1 cellular context compared by ENCODE assay signal in the genomic region with DNA sequence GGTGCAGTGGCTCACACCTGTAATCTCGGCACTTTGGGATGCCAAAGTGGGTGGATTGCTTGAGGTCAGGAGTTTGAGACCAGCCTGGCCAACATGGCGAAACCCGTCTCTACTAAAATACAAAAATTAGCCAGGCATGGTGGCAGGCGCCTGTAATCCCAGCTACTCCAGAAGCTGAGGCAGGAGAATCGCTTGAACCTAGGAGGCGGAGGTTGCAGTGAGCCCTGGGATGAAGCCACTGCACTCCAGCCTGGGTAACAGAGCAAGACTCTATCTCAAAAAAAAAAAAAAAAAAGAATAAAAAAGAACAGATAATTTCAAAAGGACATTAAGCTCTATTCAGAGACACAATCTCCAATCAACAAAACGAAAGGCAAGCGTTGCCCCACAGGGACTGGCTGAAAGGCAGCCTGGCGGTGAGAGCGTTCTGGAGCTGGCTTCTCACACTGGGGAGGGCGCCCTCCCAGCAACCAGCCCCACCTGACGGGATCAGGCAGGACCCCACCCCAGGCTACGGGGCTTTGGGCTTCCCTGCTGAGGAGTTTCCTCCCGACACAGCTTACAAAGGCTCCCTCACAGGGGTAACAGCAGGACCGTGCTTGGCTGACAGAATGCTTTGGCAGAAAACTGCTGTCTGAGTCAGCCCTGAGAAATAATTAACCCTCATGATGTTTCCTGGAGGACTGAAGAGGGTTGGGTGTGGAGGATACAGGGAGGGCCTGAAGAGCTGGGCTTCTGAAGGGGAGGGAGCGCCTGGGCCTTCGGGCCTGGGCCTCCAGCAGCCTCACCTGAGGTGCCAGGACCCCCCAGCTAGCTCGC.
A peak's percentile ranks its signal among the peaks of the same experiment; 100 is the strongest.
TF ChIP-seq lines count a peak whose summit lies in the region.

No MANE protein-coding gene starts in this region.

TF ChIP-seq in HepG2, 621 proteins besides CTCF, POLR2A, EP300 and RAD21 (continued from another document and continues in another):
- TF ChIP-seq TFAP4 (IDR thresholded peaks at IDR 0.05; ENCODE audit: borderline replicate concordance, low read depth) = peak; percentile 12; the same call in 1 of the 2 replicates
- 0 out of 2 replicates have a peak, but pooled peaks have one; percentile 12 for TF ChIP-seq THAP11 (CRISPR knock-in tag; IDR thresholded peaks at IDR 0.05)
- TF ChIP-seq CENPBD1 (CRISPR knock-in tag; IDR thresholded peaks at IDR 0.05; ENCODE audit: borderline replicate concordance, low read depth) = no peak
- no peak for TF ChIP-seq ATM (IDR thresholded peaks at IDR 0.05; ENCODE audit: borderline replicate concordance)
- TF ChIP-seq, protein P1, sequence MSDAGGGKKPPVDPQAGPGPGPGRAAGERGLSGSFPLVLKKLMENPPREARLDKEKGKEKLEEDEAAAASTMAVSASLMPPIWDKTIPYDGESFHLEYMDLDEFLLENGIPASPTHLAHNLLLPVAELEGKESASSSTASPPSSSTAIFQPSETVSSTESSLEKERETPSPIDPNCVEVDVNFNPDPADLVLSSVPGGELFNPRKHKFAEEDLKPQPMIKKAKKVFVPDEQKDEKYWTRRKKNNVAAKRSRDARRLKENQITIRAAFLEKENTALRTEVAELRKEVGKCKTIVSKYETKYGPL (CRISPR knock-in tag; IDR thresholded peaks at IDR 0.05) = no peak
- TF ChIP-seq ZNF761 (CRISPR knock-in tag; conservative IDR thresholded peaks at IDR 0.05) = 0 out of 2 replicates have a peak, but pooled peaks have one; percentile 63
- TF ChIP-seq ZSCAN12 (CRISPR knock-in tag; IDR thresholded peaks at IDR 0.05) = no peak
- TF ChIP-seq ZNF572 (CRISPR knock-in tag; IDR thresholded peaks at IDR 0.05) = no peak
- TF ChIP-seq, protein P2, sequence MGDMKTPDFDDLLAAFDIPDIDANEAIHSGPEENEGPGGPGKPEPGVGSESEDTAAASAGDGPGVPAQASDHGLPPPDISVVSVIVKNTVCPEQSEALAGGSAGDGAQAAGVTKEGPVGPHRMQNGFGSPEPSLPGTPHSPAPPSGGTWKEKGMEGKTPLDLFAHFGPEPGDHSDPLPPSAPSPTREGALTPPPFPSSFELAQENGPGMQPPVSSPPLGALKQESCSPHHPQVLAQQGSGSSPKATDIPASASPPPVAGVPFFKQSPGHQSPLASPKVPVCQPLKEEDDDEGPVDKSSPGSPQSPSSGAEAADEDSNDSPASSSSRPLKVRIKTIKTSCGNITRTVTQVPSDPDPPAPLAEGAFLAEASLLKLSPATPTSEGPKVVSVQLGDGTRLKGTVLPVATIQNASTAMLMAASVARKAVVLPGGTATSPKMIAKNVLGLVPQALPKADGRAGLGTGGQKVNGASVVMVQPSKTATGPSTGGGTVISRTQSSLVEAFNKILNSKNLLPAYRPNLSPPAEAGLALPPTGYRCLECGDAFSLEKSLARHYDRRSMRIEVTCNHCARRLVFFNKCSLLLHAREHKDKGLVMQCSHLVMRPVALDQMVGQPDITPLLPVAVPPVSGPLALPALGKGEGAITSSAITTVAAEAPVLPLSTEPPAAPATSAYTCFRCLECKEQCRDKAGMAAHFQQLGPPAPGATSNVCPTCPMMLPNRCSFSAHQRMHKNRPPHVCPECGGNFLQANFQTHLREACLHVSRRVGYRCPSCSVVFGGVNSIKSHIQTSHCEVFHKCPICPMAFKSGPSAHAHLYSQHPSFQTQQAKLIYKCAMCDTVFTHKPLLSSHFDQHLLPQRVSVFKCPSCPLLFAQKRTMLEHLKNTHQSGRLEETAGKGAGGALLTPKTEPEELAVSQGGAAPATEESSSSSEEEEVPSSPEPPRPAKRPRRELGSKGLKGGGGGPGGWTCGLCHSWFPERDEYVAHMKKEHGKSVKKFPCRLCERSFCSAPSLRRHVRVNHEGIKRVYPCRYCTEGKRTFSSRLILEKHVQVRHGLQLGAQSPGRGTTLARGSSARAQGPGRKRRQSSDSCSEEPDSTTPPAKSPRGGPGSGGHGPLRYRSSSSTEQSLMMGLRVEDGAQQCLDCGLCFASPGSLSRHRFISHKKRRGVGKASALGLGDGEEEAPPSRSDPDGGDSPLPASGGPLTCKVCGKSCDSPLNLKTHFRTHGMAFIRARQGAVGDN (CRISPR knock-in tag; IDR thresholded peaks at IDR 0.05) = peak; percentile 57
- no peak for TF ChIP-seq KAT8 (CRISPR knock-in tag; IDR thresholded peaks at IDR 0.05)
- TF ChIP-seq SAP130 (CRISPR knock-in tag; IDR thresholded peaks at IDR 0.05; ENCODE audit: low read depth) = peak; percentile 72
- no peak for TF ChIP-seq ZNF777 (CRISPR knock-in tag; IDR thresholded peaks at IDR 0.05)
- 0 out of 4 replicates have a peak, but pooled peaks of 1 of the 2 experiments have one; percentile 5 for TF ChIP-seq MAFK (conservative IDR thresholded peaks at IDR 0.05 in 1 of 2, IDR thresholded peaks at IDR 0.05 in 1 of 2; ENCODE audit: low read length in 2 of 2)
- TF ChIP-seq POLR2G (IDR thresholded peaks at IDR 0.05; ENCODE audit: low read depth, low read length) = peak; percentile 66
- TF ChIP-seq AGO2 (optimal IDR thresholded peaks at IDR 0.05; ENCODE audit: low read depth, low read length) = no peak
- no peak for TF ChIP-seq ZFP36L2 (CRISPR knock-in tag; IDR thresholded peaks at IDR 0.05)
- 0 out of 2 replicates have a peak, but pooled peaks have one; percentile 29 for TF ChIP-seq ZNF891 (CRISPR knock-in tag; IDR thresholded peaks at IDR 0.05)
- TF ChIP-seq KMT2A (CRISPR knock-in tag; IDR thresholded peaks at IDR 0.05) = 0 out of 2 replicates have a peak, but pooled peaks have one; percentile 25
- no peak for TF ChIP-seq ZNF256 (CRISPR knock-in tag; conservative IDR thresholded peaks at IDR 0.05)
- no peak for TF ChIP-seq SIN3A (IDR thresholded peaks at IDR 0.05; ENCODE audit: borderline replicate concordance, low read depth, low read length)
- TF ChIP-seq ZFY (CRISPR knock-in tag; IDR thresholded peaks at IDR 0.05) = peak; percentile 39; the same call in 1 of the 2 replicates
- TF ChIP-seq, protein P3, sequence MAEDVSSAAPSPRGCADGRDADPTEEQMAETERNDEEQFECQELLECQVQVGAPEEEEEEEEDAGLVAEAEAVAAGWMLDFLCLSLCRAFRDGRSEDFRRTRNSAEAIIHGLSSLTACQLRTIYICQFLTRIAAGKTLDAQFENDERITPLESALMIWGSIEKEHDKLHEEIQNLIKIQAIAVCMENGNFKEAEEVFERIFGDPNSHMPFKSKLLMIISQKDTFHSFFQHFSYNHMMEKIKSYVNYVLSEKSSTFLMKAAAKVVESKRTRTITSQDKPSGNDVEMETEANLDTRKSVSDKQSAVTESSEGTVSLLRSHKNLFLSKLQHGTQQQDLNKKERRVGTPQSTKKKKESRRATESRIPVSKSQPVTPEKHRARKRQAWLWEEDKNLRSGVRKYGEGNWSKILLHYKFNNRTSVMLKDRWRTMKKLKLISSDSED (CRISPR knock-in tag; IDR thresholded peaks at IDR 0.05) = no peak
- TF ChIP-seq POLR2AphosphoS5 (IDR thresholded peaks at IDR 0.05; ENCODE audit: low read depth, low read length) = peak; percentile 33; the same call in 1 of the 2 replicates
- no peak for TF ChIP-seq YEATS4 (CRISPR knock-in tag; IDR thresholded peaks at IDR 0.05; ENCODE audit: borderline replicate concordance)
- TF ChIP-seq FOXA1 (IDR thresholded peaks at IDR 0.05) = no peak
- TF ChIP-seq FOXA1 (CRISPR knock-in tag; IDR thresholded peaks at IDR 0.05) = no peak
- TF ChIP-seq ZNF33A (CRISPR knock-in tag; IDR thresholded peaks at IDR 0.05; ENCODE audit: borderline replicate concordance) = no peak
- TF ChIP-seq CREM (IDR thresholded peaks at IDR 0.05) = no peak
- no peak for TF ChIP-seq CREM (CRISPR knock-in tag; IDR thresholded peaks at IDR 0.05)
- peak; percentile 96 for TF ChIP-seq HNF1B (CRISPR knock-in tag; IDR thresholded peaks at IDR 0.05)
- peak; percentile 78 for TF ChIP-seq XRCC5 (optimal IDR thresholded peaks at IDR 0.05; ENCODE audit: low read length)
- no peak for TF ChIP-seq HHEX (CRISPR knock-in tag; IDR thresholded peaks at IDR 0.05)
- no peak for TF ChIP-seq ZNF562 (CRISPR knock-in tag; IDR thresholded peaks at IDR 0.05; ENCODE audit: borderline replicate concordance)
- TF ChIP-seq FUBP1 (CRISPR knock-in tag; IDR thresholded peaks at IDR 0.05; ENCODE audit: borderline replicate concordance) = no peak
- TF ChIP-seq, protein P4, sequence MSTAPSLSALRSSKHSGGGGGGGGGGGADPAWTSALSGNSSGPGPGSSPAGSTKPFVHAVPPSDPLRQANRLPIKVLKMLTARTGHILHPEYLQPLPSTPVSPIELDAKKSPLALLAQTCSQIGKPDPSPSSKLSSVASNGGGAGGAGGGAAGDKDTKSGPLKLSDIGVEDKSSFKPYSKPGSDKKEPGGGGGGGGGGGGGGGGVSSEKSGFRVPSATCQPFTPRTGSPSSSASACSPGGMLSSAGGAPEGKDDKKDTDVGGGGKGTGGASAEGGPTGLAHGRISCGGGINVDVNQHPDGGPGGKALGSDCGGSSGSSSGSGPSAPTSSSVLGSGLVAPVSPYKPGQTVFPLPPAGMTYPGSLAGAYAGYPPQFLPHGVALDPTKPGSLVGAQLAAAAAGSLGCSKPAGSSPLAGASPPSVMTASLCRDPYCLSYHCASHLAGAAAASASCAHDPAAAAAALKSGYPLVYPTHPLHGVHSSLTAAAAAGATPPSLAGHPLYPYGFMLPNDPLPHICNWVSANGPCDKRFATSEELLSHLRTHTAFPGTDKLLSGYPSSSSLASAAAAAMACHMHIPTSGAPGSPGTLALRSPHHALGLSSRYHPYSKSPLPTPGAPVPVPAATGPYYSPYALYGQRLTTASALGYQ (CRISPR knock-in tag; IDR thresholded peaks at IDR 0.05) = no peak
- no peak for TF ChIP-seq RXRA (CRISPR knock-in tag; IDR thresholded peaks at IDR 0.05)
- no peak for TF ChIP-seq ZNF282 (IDR thresholded peaks at IDR 0.05; ENCODE audit: partially characterized antibody)
- no peak for TF ChIP-seq RELA (CRISPR knock-in tag; IDR thresholded peaks at IDR 0.05)
- TF ChIP-seq HOXA5 (CRISPR knock-in tag; IDR thresholded peaks at IDR 0.05) = no peak
- no peak for TF ChIP-seq DBP (CRISPR knock-in tag; IDR thresholded peaks at IDR 0.05; ENCODE audit: not compliant biosample characterization)
- peak; percentile 63 for TF ChIP-seq ZFX (CRISPR knock-in tag; IDR thresholded peaks at IDR 0.05; ENCODE audit: low read depth)
- no peak for TF ChIP-seq ZBTB38 (CRISPR knock-in tag; IDR thresholded peaks at IDR 0.05)
- TF ChIP-seq HNRNPUL1 (IDR thresholded peaks at IDR 0.05; ENCODE audit: low read depth, low read length) = no peak
- TF ChIP-seq SOX13 (IDR thresholded peaks at IDR 0.05) = no peak
- peak in 1 of 2 experiments; percentile 6; a peak in 1 of 4 replicates for TF ChIP-seq SOX13 (CRISPR knock-in tag; conservative IDR thresholded peaks at IDR 0.05 in 1 of 2, IDR thresholded peaks at IDR 0.05 in 1 of 2)
- TF ChIP-seq CCAR2 (optimal IDR thresholded peaks at IDR 0.05; ENCODE audit: low read depth, low read length) = no peak
- no peak for TF ChIP-seq RNF2 (conservative IDR thresholded peaks at IDR 0.05; ENCODE audit: low read depth)
- TF ChIP-seq ZNF263 (CRISPR knock-in tag; IDR thresholded peaks at IDR 0.05) = peak; percentile 40; the same call in 1 of the 2 replicates
- peak; percentile 75 for TF ChIP-seq PATZ1 (CRISPR knock-in tag; IDR thresholded peaks at IDR 0.05)
